In genomic region chr10:13882112-13882711, GRCh38 we compare ENCODE assay signal across 10 cellular contexts.
A peak's percentile ranks its signal among the peaks of the same experiment; 100 is the strongest.
DNase-seq lines count a peak whose midpoint lies in the region; ATAC-seq and TF ChIP-seq lines count a peak whose summit lies in the region.
"Had no signal": no experiment of that assay in that cellular context is flagged by ENCODE, and none has a peak within 500 bp of the region (broad histone marks: within the 10 kb centered on the region; RNA-seq: fewer than 3 reads in every experiment).

No MANE protein-coding gene starts in this region.

- H3K4me3 ChIP-seq in SJCRH30 (no peak overlapping the region), foreskin fibroblast (ENCODE audit: low read depth in 1 of 2, low read length in 2 of 2) (no peak overlapping the region), retinal pigment epithelial cell (ENCODE audit: low read length) (no peak overlapping the region)
- H3K4me3 ChIP-seq: skin epidermis had no signal

- DNase-seq in GM04504 (ENCODE audit: low read depth) (peak; percentile 73), SJCRH30 (peak; percentile 77 to 78), foreskin fibroblast (peak; percentile 93 to 97), retinal pigment epithelial cell (ENCODE audit: low read depth) (peak; percentile 81), NCI-H774 (lab: John Stamatoyannopoulos, UW) (no peak), NCI-H2081 treated with DMSO at 0.1 percent for 48 hours (lab: John Stamatoyannopoulos, UW) (no peak)
- DNase-seq: activated T-cell treated with anti-CD3 and anti-CD28 coated beads, Interleukin-2, amount 50 U/mL, for 1 hour had no signal

- H3K9me3 ChIP-seq in SJCRH30 (replicated peaks) = no peaks in the 10 kb centered on the region

- H3K4me1 ChIP-seq in SJCRH30 = peaks cover 16% of the 10 kb centered on the region

- H3K27me3 ChIP-seq in SJCRH30 = no peaks in the 10 kb centered on the region

- ATAC-seq in GM18858 (IDR thresholded peaks at IDR 0.05; ENCODE audit: unreplicated experiment) = no peak
- ATAC-seq in GM21381 (IDR thresholded peaks at IDR 0.05; ENCODE audit: unreplicated experiment) = no peak

- no peaks in the 10 kb centered on the region for H3K36me3 ChIP-seq in SJCRH30

- TF ChIP-seq CTCF in foreskin fibroblast (IDR thresholded peaks at IDR 0.05; ENCODE audit: low read depth, low read length) (no peak), retinal pigment epithelial cell (conservative IDR thresholded peaks at IDR 0.05; ENCODE audit: low read depth, low read length) (no peak)

- H3K27ac ChIP-seq in SJCRH30 = peak overlapping the region; percentile 62

Comparison
In these comparisons a context has a peak if more than half of its experiments do, and no peak if none do; other contexts are left out.
1. DNase-seq: peak in GM04504 (single experiment), SJCRH30 (2 of 2), foreskin fibroblast (2 of 2) and retinal pigment epithelial cell (single experiment); none in NCI-H774 (single experiment) and NCI-H2081 treated with DMSO at 0.1 percent for 48 hours (single experiment).